In genomic region chr12:93441617-93442410, GRCh38 we compare ENCODE assay signal across 1 cellular context.
A peak's percentile ranks its signal among the peaks of the same experiment; 100 is the strongest.
TF ChIP-seq lines count a peak whose summit lies in the region.

Gene UBE2N (minus strand): TSS chr12:93441947. CDS start chr12:93441884, 63 bp downstream.

TF ChIP-seq in K562, 482 proteins besides CTCF, POLR2A, EP300 and RAD21 (continued from another document and continues in another):
- TF ChIP-seq THRA (IDR thresholded peaks at IDR 0.05) (no peak), PHB (CRISPR knock-in tag; IDR thresholded peaks at IDR 0.05) (no peak), CHAMP1 (IDR thresholded peaks at IDR 0.05) (no peak), JUNB (CRISPR knock-in tag; conservative IDR thresholded peaks at IDR 0.05) (no peak), ZNF76 (CRISPR knock-in tag; IDR thresholded peaks at IDR 0.05; ENCODE audit: borderline replicate concordance) (peak; percentile 27; the same call in 1 of the 2 replicates), KAT2B (IDR thresholded peaks at IDR 0.05; ENCODE audit: low read depth, low read length) (no peak), SMARCA5 (IDR thresholded peaks at IDR 0.05) (no peak), CCAR2 (IDR thresholded peaks at IDR 0.05; ENCODE audit: low read depth, low read length) (no peak), JUN (IDR thresholded peaks at IDR 0.05; ENCODE audit: borderline replicate concordance, low read depth, low read length) (no peak), JUN (CRISPR knock-in tag; IDR thresholded peaks at IDR 0.05; ENCODE audit: borderline replicate concordance) (no peak; the same call in 1 of the 2 replicates), ZNF239 (CRISPR knock-in tag; IDR thresholded peaks at IDR 0.05) (0 out of 2 replicates have a peak, but pooled peaks have one; percentile 25), ZNF507 (tag; conservative IDR thresholded peaks at IDR 0.05) (no peak), BRD4 (IDR thresholded peaks at IDR 0.05) (no peak), POLR2G (IDR thresholded peaks at IDR 0.05; ENCODE audit: low read depth, low read length) (peak; percentile 95), ZBTB5 (IDR thresholded peaks at IDR 0.05) (no peak), KLF13 (tag; IDR thresholded peaks at IDR 0.05; ENCODE audit: borderline replicate concordance, low read depth) (no peak), UBTF (IDR thresholded peaks at IDR 0.05; ENCODE audit: borderline replicate concordance in 1 of 2, low read depth in 2 of 2, low read length in 2 of 2) (peak; percentile 10 to 53; a peak in 1 of 4 replicates), DPF2 (IDR thresholded peaks at IDR 0.05) (no peak), ZC3H11A (IDR thresholded peaks at IDR 0.05; ENCODE audit: low read depth, low read length) (no peak), KHSRP (IDR thresholded peaks at IDR 0.05) (no peak), ZC3H8 (IDR thresholded peaks at IDR 0.05) (no peak), IFI16 (CRISPR knock-in tag; IDR thresholded peaks at IDR 0.05) (no peak), CTCFL (IDR thresholded peaks at IDR 0.05; ENCODE audit: borderline replicate concordance, insufficient read depth, low read depth, low read length, poor library complexity, severe bottlenecking) (peak; percentile 3), KLF16 (IDR thresholded peaks at IDR 0.05) (no peak), FOXP4 (CRISPR knock-in tag; IDR thresholded peaks at IDR 0.05; ENCODE audit: borderline replicate concordance) (no peak), HOMEZ (CRISPR knock-in tag; IDR thresholded peaks at IDR 0.05) (no peak), ZNF561 (CRISPR knock-in tag; conservative IDR thresholded peaks at IDR 0.05) (no peak), RB1 (IDR thresholded peaks at IDR 0.05; ENCODE audit: low read depth) (peak; percentile 22), ZNF639 (CRISPR knock-in tag; conservative IDR thresholded peaks at IDR 0.05 in 1 of 2, IDR thresholded peaks at IDR 0.05 in 1 of 2) (peak in 1 of 2 experiments; percentile 94; a peak in 2 of 4 replicates), CREB3L1 (IDR thresholded peaks at IDR 0.05; ENCODE audit: borderline replicate concordance, low read depth) (peak; percentile 59; the same call in 1 of the 2 replicates), ZFP91 (CRISPR knock-in tag; IDR thresholded peaks at IDR 0.05) (0 out of 2 replicates have a peak, but pooled peaks have one; percentile 48), PHTF2 (CRISPR knock-in tag; IDR thresholded peaks at IDR 0.05) (no peak), HBP1 (CRISPR knock-in tag; IDR thresholded peaks at IDR 0.05) (0 out of 2 replicates have a peak, but pooled peaks have one; percentile 61), MAX (CRISPR knock-in tag; IDR thresholded peaks at IDR 0.05) (peak; percentile 87)
